Comparison of ENCODE assay signal across 19 cellular contexts in the genomic region with DNA sequence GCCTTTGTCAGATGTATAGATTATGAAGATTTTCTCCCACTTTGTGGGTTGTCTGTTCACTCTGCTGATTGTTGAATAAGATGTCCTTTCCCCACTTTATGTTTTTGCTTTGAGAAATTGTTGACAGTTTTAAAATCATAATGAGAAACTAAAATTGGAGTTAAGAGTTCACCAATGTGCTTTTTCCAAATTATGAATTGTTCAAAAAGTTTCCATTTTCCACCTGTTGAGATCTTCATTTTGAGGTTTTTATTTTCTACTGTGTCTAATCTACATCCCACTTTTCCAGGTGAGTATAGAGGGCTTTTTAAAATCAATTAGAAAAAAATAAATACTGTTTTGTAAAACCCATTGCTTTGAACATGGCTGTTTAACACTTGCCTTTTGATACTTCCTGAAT.
"Had no signal": no experiment of that assay in that cellular context is flagged by ENCODE, and none has a peak within 500 bp of the region (broad histone marks: within the 10 kb centered on the region; RNA-seq: fewer than 3 reads in every experiment).

No MANE protein-coding gene starts in this region.

- H3K4me3 Mint-ChIP-seq: activated CD8-positive, alpha-beta T cell treated with anti-CD3 and anti-CD28 coated beads, Interleukin-2, amount 10 ng/mL, durations not matched to agents 7 days and 5 days; dendritic cell treated with granulocyte-macrophage colony-stimulating factor and Interleukin-4, amounts not matched to agents 40 ng/mL and 50 ng/mL, for 4 days had no signal

- DNase-seq: activated CD4-positive, alpha-beta T cell treated with anti-CD3 and anti-CD28 coated beads for 48 hours; activated CD4-positive, CD25-positive, alpha-beta regulatory T cell; activated CD8-positive, alpha-beta T cell treated with anti-CD3 and anti-CD28 coated beads, Interleukin-2, amount 10 ng/mL, durations not matched to agents 7 days and 5 days; activated naive CD4-positive, alpha-beta T cell; anterior cingulate cortex; body of pancreas; effector CD4-positive, alpha-beta T cell; heart left ventricle; islet precursor cell; left cardiac atrium; retina; sigmoid colon; spleen; stimulated activated CD4-positive, alpha-beta T cell treated with anti-CD3 and anti-CD28 coated beads, Interleukin-4, amount 100 ng/mL, for 1 hour; stimulated activated naive CD8-positive, alpha-beta T cell treated with anti-CD3 and anti-CD28 coated beads, Interleukin-15, Interleukin-2, amounts not matched to agents 100 U/mL and 50 U/mL, for 24 hours; T-helper 1 cell; upper lobe of left lung had no signal

- H3K9me3 ChIP-seq: body of pancreas, heart left ventricle, sigmoid colon, upper lobe of left lung had no signal

- H3K27ac Mint-ChIP-seq: activated CD8-positive, alpha-beta T cell treated with anti-CD3 and anti-CD28 coated beads, Interleukin-2, amount 10 ng/mL, durations not matched to agents 7 days and 5 days; activated T-helper 2 cell treated with anti-CD3 and anti-CD28 coated beads, Interferon-gamma antibody, Interleukin-2, Interleukin-4, amounts not matched to agents 10 μg/mL and 5 μg/mL and 100 μg/mL, durations not matched to agents 14 hours and 24 hours and 36 hours; dendritic cell treated with granulocyte-macrophage colony-stimulating factor and Interleukin-4, amounts not matched to agents 40 ng/mL and 50 ng/mL, for 4 days had no signal

- H3K4me1 ChIP-seq: body of pancreas, heart left ventricle, sigmoid colon, upper lobe of left lung had no signal

- H3K27me3 Mint-ChIP-seq: dendritic cell treated with granulocyte-macrophage colony-stimulating factor and Interleukin-4, amounts not matched to agents 40 ng/mL and 50 ng/mL, for 4 days had no signal

- ATAC-seq: activated CD8-positive, alpha-beta T cell treated with anti-CD3 and anti-CD28 coated beads, Interleukin-2, amount 10 ng/mL, durations not matched to agents 7 days and 5 days; body of pancreas; heart left ventricle; left cardiac atrium; stimulated activated naive CD8-positive, alpha-beta T cell treated with anti-CD3 and anti-CD28 coated beads, Interleukin-15, Interleukin-2, amounts not matched to agents 100 U/mL and 50 U/mL, for 24 hours had no signal

- H3K9me3 Mint-ChIP-seq: dendritic cell treated with granulocyte-macrophage colony-stimulating factor and Interleukin-4, amounts not matched to agents 40 ng/mL and 50 ng/mL, for 4 days had no signal

- H3K27me3 ChIP-seq: body of pancreas, heart left ventricle, sigmoid colon, spleen, upper lobe of left lung had no signal

- H3K4me3 ChIP-seq: body of pancreas, heart left ventricle, sigmoid colon, spleen, upper lobe of left lung had no signal

- H3K27ac ChIP-seq: body of pancreas, heart left ventricle, sigmoid colon, spleen, upper lobe of left lung had no signal
